28 cellular contexts compared by ENCODE assay signal in the genomic region with DNA sequence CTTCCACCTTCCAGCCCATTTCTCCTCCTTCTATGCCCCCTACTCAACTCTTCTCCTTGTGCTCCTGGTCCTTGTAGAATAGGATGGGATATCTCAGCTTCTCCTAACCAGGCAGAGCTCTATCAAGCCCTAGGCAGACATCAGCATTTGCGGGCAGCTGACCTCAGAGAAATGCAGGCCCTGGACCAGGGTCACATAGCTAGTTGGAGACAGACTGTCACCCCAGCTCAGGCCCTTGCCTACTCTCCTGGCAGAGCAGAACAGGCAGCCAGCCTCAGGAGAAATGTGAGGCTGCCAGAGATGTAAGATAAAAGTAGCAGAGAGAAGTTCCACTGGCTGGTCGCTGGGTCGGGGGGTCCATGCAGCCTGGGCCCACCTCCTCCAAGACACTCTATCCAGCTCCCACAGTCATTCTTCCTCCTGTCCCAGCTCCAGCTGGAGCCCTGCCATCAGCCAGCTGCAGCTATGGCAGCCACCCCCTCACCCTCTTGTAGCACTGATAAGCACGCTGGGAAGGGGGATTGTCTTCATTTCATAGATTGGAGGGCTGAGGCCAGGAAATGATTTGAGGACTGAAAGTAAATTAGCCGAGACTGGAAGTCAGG. TPM values are rescaled to one million over a fixed set of nuclear protein-coding genes. Genes with fewer than 3 reads are reported as not detected.
DNase-seq lines count a peak whose midpoint lies in the region; ATAC-seq, FAIRE-seq and TF ChIP-seq lines count a peak whose summit lies in the region.
"Had no signal": no experiment of that assay in that cellular context is flagged by ENCODE, and none has a peak within 500 bp of the region (broad histone marks: within the 10 kb centered on the region; RNA-seq: fewer than 3 reads in every experiment).

No MANE protein-coding gene starts in this region.

- no peak overlapping the region for H3K4me2 ChIP-seq in HepG2 (ENCODE audit: low read depth, low read length)
- H3K4me2 ChIP-seq: A549; BLaER1 treated with 17β-estradiol and CSF1 and Interleukin-3, amounts not matched to agents 10 nM and 100 nM had no signal

- H3K36me3 Mint-ChIP-seq in CD4-positive, alpha-beta T cell (ENCODE audit: low read depth), result no peaks in the 10 kb centered on the region
- H3K36me3 Mint-ChIP-seq in activated CD4-positive, alpha-beta T cell treated with anti-CD3 and anti-CD28 coated beads, Interleukin-2, amount 10 ng/mL, durations not matched to agents 24 days and 14 days (ENCODE audit: low read depth), result no peaks in the 10 kb centered on the region
- H3K36me3 Mint-ChIP-seq: activated naive CD8-positive, alpha-beta T cell; T-cell had no signal

- H3K4me1 ChIP-seq in liver (ENCODE audit: control insufficient read depth in 4 of 4, insufficient read depth in 4 of 4, low read length in 3 of 4), result peaks cover 6 to 40% (median 31%) of the 10 kb centered on the region in 4 donors
- peaks cover 61% of the 10 kb centered on the region for H3K4me1 ChIP-seq in HepG2 (ENCODE audit: insufficient read depth, low read length)
- peaks cover 8% of the 10 kb centered on the region for H3K4me1 ChIP-seq in testis
- H3K4me1 ChIP-seq: A549; BLaER1 treated with 17β-estradiol and CSF1 and Interleukin-3, amounts not matched to agents 10 nM and 100 nM had no signal

- no peaks in the 10 kb centered on the region for H3K4me1 Mint-ChIP-seq in CD4-positive, alpha-beta T cell (ENCODE audit: low read depth)
- H3K4me1 Mint-ChIP-seq in activated CD4-positive, alpha-beta T cell treated with anti-CD3 and anti-CD28 coated beads, Interleukin-2, amount 10 ng/mL, durations not matched to agents 24 days and 14 days, result no peaks in the 10 kb centered on the region
- H3K4me1 Mint-ChIP-seq: neural crest cell, T-cell had no signal

- TF ChIP-seq POLR2A in HepG2 (IDR thresholded peaks at IDR 0.05; ENCODE audit: insufficient read depth in 1 of 2, low read depth in 2 of 2, low read length in 2 of 2) (no peak), testis (IDR thresholded peaks at IDR 0.05) (no peak)

- H3K36me3 ChIP-seq in liver (ENCODE audit: control insufficient read depth in 4 of 4, insufficient read depth in 3 of 4, low read depth in 1 of 4, low read length in 3 of 4), result no peaks in the 10 kb centered on the region
- no peaks in the 10 kb centered on the region for H3K36me3 ChIP-seq in HepG2 (replicated peaks in 1 of 2; ENCODE audit: control insufficient read depth in 1 of 2, insufficient read depth in 2 of 2, low read length in 2 of 2)
- no peaks in the 10 kb centered on the region for H3K36me3 ChIP-seq in testis (ENCODE audit: low read depth, missing control alignments)
- H3K36me3 ChIP-seq: BLaER1 treated with 17β-estradiol and CSF1 and Interleukin-3, amounts not matched to agents 10 nM and 100 nM had no signal

- H3K27me3 ChIP-seq in liver (ENCODE audit: control insufficient read depth in 4 of 4, insufficient read depth in 4 of 4, low read length in 3 of 4) (no peaks in the 10 kb centered on the region), HepG2 (ENCODE audit: control insufficient read depth in 1 of 2, insufficient read depth in 2 of 2, low read length in 2 of 2) (no peaks in the 10 kb centered on the region), testis (no peaks in the 10 kb centered on the region)
- H3K27me3 ChIP-seq in CD4-positive, alpha-beta T cell (ENCODE audit: control insufficient read depth, insufficient read depth, low read length), result no peaks in the 10 kb centered on the region
- H3K27me3 ChIP-seq: BLaER1 treated with 17β-estradiol and CSF1 and Interleukin-3, amounts not matched to agents 10 nM and 100 nM had no signal

- no TSS peak for BruUV-seq in HepG2 (replicated peaks; lab: Mats Ljungman, UMichigan)

- H3K4me3 Mint-ChIP-seq in CD4-positive, alpha-beta T cell, result no peak overlapping the region
- H3K4me3 Mint-ChIP-seq in activated CD4-positive, alpha-beta T cell treated with anti-CD3 and anti-CD28 coated beads, Interleukin-2, amount 10 ng/mL, durations not matched to agents 24 days and 14 days, result no peak overlapping the region
- H3K4me3 Mint-ChIP-seq: activated naive CD8-positive, alpha-beta T cell; effector memory CD8-positive, alpha-beta T cell; neural crest cell; T-cell had no signal

- TF ChIP-seq RAD21 in liver (IDR thresholded peaks at IDR 0.05) (peak in 1 of 2 donors; percentile 3), HepG2 (CRISPR knock-in tag; IDR thresholded peaks at IDR 0.05) (no peak)

- TF ChIP-seq EP300 in HepG2 (IDR thresholded peaks at IDR 0.05; ENCODE audit: low read depth in 2 of 2, low read length in 2 of 2) (no peak), HepG2 (CRISPR knock-in tag; IDR thresholded peaks at IDR 0.05; ENCODE audit: borderline replicate concordance) (no peak)

- H4K20me1 ChIP-seq in HepG2 (ENCODE audit: insufficient read depth, low read length), result no peaks in the 10 kb centered on the region
- H4K20me1 ChIP-seq: BLaER1 treated with 17β-estradiol and CSF1 and Interleukin-3, amounts not matched to agents 10 nM and 100 nM had no signal

- DNase-seq in HepG2 (ENCODE audit: low spot score) (no peak), ecto neural progenitor cell (ENCODE audit: low spot score) (peak; percentile 13), left ventricle myocardium superior (peak; percentile 67), testis (peak; percentile 38), SW480 (ENCODE audit: low spot score) (no peak)
- DNase-seq in CD4-positive, alpha-beta T cell, result no peak
- no peak for DNase-seq in activated CD4-positive, alpha-beta T cell treated with anti-CD3 and anti-CD28 coated beads, Interleukin-2, amount 10 ng/mL, durations not matched to agents 24 days and 14 days
- DNase-seq: activated CD4-positive, alpha-beta T cell treated with anti-CD3 and anti-CD28 coated beads for 4 hours; effector memory CD8-positive, alpha-beta T cell; left colon; midbrain; MM.1S; NCI-H774; stimulated activated CD4-positive, alpha-beta T cell treated with anti-CD3 and anti-CD28 coated beads, Interleukin-1b, Interleukin-23, amount 100 ng/mL, for 48 hours; substantia nigra; T-cell had no signal

- no peaks in the 10 kb centered on the region for H3K79me2 ChIP-seq in HepG2 (ENCODE audit: insufficient read depth, low read length)

- in situ Hi-C loops in HepG2 (cut with HindIII; ENCODE audit: extremely low pct_ligation_motif_present, low pct_unique_long_range_greater_than_20kb), result no loop called here

- CTCF ChIA-PET in HepG2 (lab: Yijun Ruan, JAX; ENCODE audit: low intra/inter-chr PET ratio, low total read pairs), result no interaction called here
- CTCF ChIA-PET in CD4-positive, alpha-beta T cell (lab: Charles Lee), result interaction anchor here (1.3 kb wide), 1 partner anchor 9 kb away, joined by 3 read pairs; no protein-coding TSS in a partner anchor

- POLR2A ChIA-PET in HepG2 (lab: Yijun Ruan, JAX), result interaction anchor here (1.0 kb wide), 1 partner anchor 67 kb away, joined by 3 read pairs; the partner anchor contains the start of gene HIGD1A
- POLR2A ChIA-PET in CD4-positive, alpha-beta T cell (lab: Charles Lee), result no interaction called here

- H3K9me3 ChIP-seq in liver (ENCODE audit: control insufficient read depth in 4 of 4, low read length in 3 of 4) (no peaks in the 10 kb centered on the region), HepG2 (ENCODE audit: low read length) (no peaks in the 10 kb centered on the region), testis (no peaks in the 10 kb centered on the region)
- no peaks in the 10 kb centered on the region for H3K9me3 ChIP-seq in CD4-positive, alpha-beta T cell (ENCODE audit: control insufficient read depth, low read length)
- H3K9me3 ChIP-seq: A549; BLaER1 treated with 17β-estradiol and CSF1 and Interleukin-3, amounts not matched to agents 10 nM and 100 nM had no signal

- no peak for FAIRE-seq in HepG2 (lab: Jason Lieb, UNC)
- FAIRE-seq: A549, H54, TTC549 had no signal

- 38% methylated on average over 5 of the region's 5 CpGs for WGBS in liver
- 93% methylated on average over 4 of the region's 5 CpGs for WGBS in HepG2 (ENCODE audit: low lambda C conversion rate)
- WGBS in testis, 2 donors, result 43% methylated on average over 5 of the region's 5 CpGs

- H3K27ac ChIP-seq in liver (ENCODE audit: low read depth in 1 of 2, low read length in 2 of 2), result peak overlapping the region; percentile 73 to 90
- H3K27ac ChIP-seq in HepG2 (ENCODE audit: extremely low read length, insufficient read depth, low read length), result no peak overlapping the region
- no peak overlapping the region for H3K27ac ChIP-seq in testis
- H3K27ac ChIP-seq in CD4-positive, alpha-beta T cell (ENCODE audit: low read depth, low read length), result no peak overlapping the region
- H3K27ac ChIP-seq: A549; BLaER1 treated with 17β-estradiol and CSF1 and Interleukin-3, amounts not matched to agents 10 nM and 100 nM had no signal

- ATAC-seq in HepG2, result no peak
- peak; percentile 76 for ATAC-seq in left ventricle myocardium superior
- ATAC-seq in CD4-positive, alpha-beta T cell (ENCODE audit: poor library complexity), result no peak
- ATAC-seq: A549; effector memory CD8-positive, alpha-beta T cell; left colon; T-cell had no signal

- no peak overlapping the region for H3K27ac Mint-ChIP-seq in CD4-positive, alpha-beta T cell
- no peak overlapping the region for H3K27ac Mint-ChIP-seq in activated CD4-positive, alpha-beta T cell treated with anti-CD3 and anti-CD28 coated beads, Interleukin-2, amount 10 ng/mL, durations not matched to agents 24 days and 14 days
- H3K27ac Mint-ChIP-seq: activated naive CD8-positive, alpha-beta T cell; activated T-helper 2 cell treated with anti-CD3 and anti-CD28 coated beads, Interferon-gamma antibody, Interleukin-2, Interleukin-4, amounts not matched to agents 10 μg/mL and 5 μg/mL and 100 μg/mL, durations not matched to agents 14 hours and 24 hours and 36 hours; effector memory CD8-positive, alpha-beta T cell; T-cell had no signal

- no peaks in the 10 kb centered on the region for H3K9me3 Mint-ChIP-seq in CD4-positive, alpha-beta T cell
- no peaks in the 10 kb centered on the region for H3K9me3 Mint-ChIP-seq in activated CD4-positive, alpha-beta T cell treated with anti-CD3 and anti-CD28 coated beads, Interleukin-2, amount 10 ng/mL, durations not matched to agents 24 days and 14 days
- H3K9me3 Mint-ChIP-seq: activated T-helper 2 cell treated with anti-CD3 and anti-CD28 coated beads, Interferon-gamma antibody, Interleukin-2, Interleukin-4, amounts not matched to agents 10 μg/mL and 5 μg/mL and 100 μg/mL, durations not matched to agents 14 hours and 24 hours and 36 hours; effector memory CD8-positive, alpha-beta T cell; neural crest cell; T-cell had no signal

- TF ChIP-seq CTCF in liver (IDR thresholded peaks at IDR 0.05; ENCODE audit: low read depth, low read length, missing input control) (no peak), HepG2 (CRISPR knock-in tag; IDR thresholded peaks at IDR 0.05) (no peak), testis (IDR thresholded peaks at IDR 0.05) (no peak)
- no peak for TF ChIP-seq CTCF in CD4-positive, alpha-beta T cell (IDR thresholded peaks at IDR 0.05)

- peak overlapping the region; percentile 13 to 91 for H3K9ac ChIP-seq in liver (ENCODE audit: low read depth in 1 of 2, low read length in 2 of 2)
- H3K9ac ChIP-seq in HepG2 (ENCODE audit: insufficient read depth, low read depth, low read length), result no peak overlapping the region
- H3K9ac ChIP-seq: BLaER1 treated with 17β-estradiol and CSF1 and Interleukin-3, amounts not matched to agents 10 nM and 100 nM had no signal

- intact Hi-C loops in HepG2 (cut with micrococcal nuclease; ENCODE audit: unreplicated experiment), result no loop called here
- intact Hi-C loops in left ventricle myocardium superior (cut with micrococcal nuclease), result no loop called here
- intact Hi-C loops in testis (cut with DNase I; ENCODE audit: low total_unique reads), result no loop called here
- intact Hi-C loops in CD4-positive, alpha-beta T cell (cut with DNase I, micrococcal nuclease), result no loop called here
- intact Hi-C loops in activated CD4-positive, alpha-beta T cell treated with anti-CD3 and anti-CD28 coated beads, Interleukin-2, amount 10 ng/mL, durations not matched to agents 24 days and 14 days (cut with micrococcal nuclease), result no loop called here

- H3K27me3 Mint-ChIP-seq in CD4-positive, alpha-beta T cell, result no peaks in the 10 kb centered on the region
- peaks cover 4% of the 10 kb centered on the region for H3K27me3 Mint-ChIP-seq in activated CD4-positive, alpha-beta T cell treated with anti-CD3 and anti-CD28 coated beads, Interleukin-2, amount 10 ng/mL, durations not matched to agents 24 days and 14 days
- H3K27me3 Mint-ChIP-seq: activated naive CD8-positive, alpha-beta T cell had no signal

- peak overlapping the region; percentile 62 to 91 (median 84) for H3K4me3 ChIP-seq in liver (ENCODE audit: low read depth in 1 of 3, low read length in 3 of 3)
- no peak overlapping the region for H3K4me3 ChIP-seq in HepG2 (replicated peaks in 1 of 3; ENCODE audit: insufficient read depth in 1 of 3, low read depth in 2 of 3, low read length in 3 of 3)
- H3K4me3 ChIP-seq in testis, result no peak overlapping the region
- H3K4me3 ChIP-seq: A549; BLaER1 treated with 17β-estradiol and CSF1 and Interleukin-3, amounts not matched to agents 10 nM and 100 nM had no signal

- no peak overlapping the region for H2AFZ ChIP-seq in HepG2 (ENCODE audit: low read length)

RNA-seq across cellular contexts. Expression of gene CYP8B1, which starts 4.0 kb away (rescaled TPM):
- 100 to 1,000 TPM in 1 of 2 donors, 10 to 100 TPM in 1; 21.2 to 490 TPM for total RNA-seq in liver
- 100 to 1,000 TPM; 218 to 229 TPM for polyA plus RNA-seq in liver
- total RNA-seq in HepG2 (2016; rRNA removed; fragmentation: Illumina TruSeq; extraction: Trizol), result 0.58 and 0.90 TPM in 2 replicates
- 0.20 and 0.26 TPM in 2 replicates for total RNA-seq in HepG2 (2016; cell fraction: cytosol; rRNA removed; fragmentation: Illumina TruSeq; extraction: Trizol; ENCODE audit: low read depth)
- total RNA-seq in HepG2 (2016; cell fraction: insoluble cytoplasmic fraction; rRNA removed; fragmentation: Illumina TruSeq; extraction: Trizol), result 0.41 and 0.79 TPM in 2 replicates
- total RNA-seq in HepG2 (2016; cell fraction: membrane; rRNA removed; fragmentation: Illumina TruSeq; extraction: Trizol), result 0.25 and 0.41 TPM in 2 replicates
- 1.2 and 1.7 TPM in 2 replicates for total RNA-seq in HepG2 (2016; cell fraction: nucleus; rRNA removed; fragmentation: Illumina TruSeq; extraction: Trizol)
- polyA plus RNA-seq in HepG2 (2011; rRNA removed), result 2.0 and 2.8 TPM in 2 replicates
- 1.5 and 2.3 TPM in 2 replicates for polyA plus RNA-seq in HepG2 (2011; cell fraction: cytosol; rRNA removed)
- polyA plus RNA-seq in HepG2 (2011; cell fraction: nucleus; rRNA removed), result 0.79 and 1.8 TPM in 2 replicates
- 2.6 and 4.9 TPM in 2 replicates for polyA plus RNA-seq in HepG2 (2012)
- 0.12 and 0.17 TPM in 2 replicates for polyA plus RNA-seq in HepG2 (2016; cell fraction: cytosol; fragmentation: Illumina TruSeq; extraction: Trizol; ENCODE audit: low read depth)
- 0.52 and 0.73 TPM in 2 replicates for polyA plus RNA-seq in HepG2 (2016; cell fraction: insoluble cytoplasmic fraction; fragmentation: Illumina TruSeq; extraction: Trizol; ENCODE audit: low read depth)
- polyA plus RNA-seq in HepG2 (2016; cell fraction: membrane; fragmentation: Illumina TruSeq; extraction: Trizol; ENCODE audit: low read depth), result 0.31 and 0.44 TPM in 2 replicates
- polyA plus RNA-seq in HepG2 (2016; cell fraction: nucleus; fragmentation: Illumina TruSeq; extraction: Trizol; ENCODE audit: insufficient read depth, low read depth), result 1.5 and 2.0 TPM in 2 replicates
- polyA minus RNA-seq in HepG2 (2011; rRNA and poly(A)+ RNA removed; ENCODE audit: low replicate concordance), result 4.2 TPM in 1 of 2 replicates, not detected in the other
- 2.0 and 3.6 TPM in 2 replicates for polyA minus RNA-seq in HepG2 (2011; cell fraction: cytosol; rRNA and poly(A)+ RNA removed)
- 2.4 and 2.6 TPM in 2 replicates for polyA minus RNA-seq in HepG2 (2011; cell fraction: nucleus; rRNA and poly(A)+ RNA removed)
- not detected for total RNA-seq in left ventricle myocardium superior
- total RNA-seq in testis, result not detected
- polyA plus RNA-seq in testis (ENCODE audit: insufficient read depth, low read depth, low replicate concordance), result not detected
- total RNA-seq in CD4-positive, alpha-beta T cell, result not detected
- total RNA-seq in activated CD4-positive, alpha-beta T cell treated with anti-CD3 and anti-CD28 coated beads, Interleukin-2, amount 10 ng/mL, durations not matched to agents 24 days and 14 days, result not detected in 2 replicates
- total RNA-seq: activated T-helper 2 cell treated with anti-CD3 and anti-CD28 coated beads, Interferon-gamma antibody, Interleukin-2, Interleukin-4, amounts not matched to agents 10 μg/mL and 5 μg/mL and 100 μg/mL, durations not matched to agents 14 hours and 24 hours and 36 hours; glomerular endothelial cell; left colon; neural crest cell; OCI-LY7; skeletal muscle tissue; urinary bladder had no signal
- polyA plus RNA-seq: A549 had no signal

RNA-seq across cellular contexts. Expression of gene ZNF662, which starts 34.2 kb away (rescaled TPM):
- 1 to 10 TPM; 2.8 to 3.9 TPM for total RNA-seq in liver
- polyA plus RNA-seq in liver, result 1 to 10 TPM; 2.2 to 2.5 TPM
- total RNA-seq in HepG2 (2016; rRNA removed; fragmentation: Illumina TruSeq; extraction: Trizol), result not detected in 2 replicates
- total RNA-seq in HepG2 (2016; cell fraction: cytosol; rRNA removed; fragmentation: Illumina TruSeq; extraction: Trizol; ENCODE audit: low read depth), result not detected in 2 replicates
- 0.02 TPM in 1 of 2 replicates, not detected in the other for total RNA-seq in HepG2 (2016; cell fraction: insoluble cytoplasmic fraction; rRNA removed; fragmentation: Illumina TruSeq; extraction: Trizol)
- total RNA-seq in HepG2 (2016; cell fraction: membrane; rRNA removed; fragmentation: Illumina TruSeq; extraction: Trizol), result not detected in 2 replicates
- total RNA-seq in HepG2 (2016; cell fraction: nucleus; rRNA removed; fragmentation: Illumina TruSeq; extraction: Trizol), result not detected in 2 replicates
- 0.05 TPM in 1 of 2 replicates, not detected in the other for polyA plus RNA-seq in HepG2 (2011; rRNA removed)
- not detected in 2 replicates for polyA plus RNA-seq in HepG2 (2011; cell fraction: cytosol; rRNA removed)
- not detected in 2 replicates for polyA plus RNA-seq in HepG2 (2011; cell fraction: nucleus; rRNA removed)
- polyA plus RNA-seq in HepG2 (2012), result not detected in 2 replicates
- not detected in 2 replicates for polyA plus RNA-seq in HepG2 (2016; cell fraction: cytosol; fragmentation: Illumina TruSeq; extraction: Trizol; ENCODE audit: low read depth)
- not detected in 2 replicates for polyA plus RNA-seq in HepG2 (2016; cell fraction: insoluble cytoplasmic fraction; fragmentation: Illumina TruSeq; extraction: Trizol; ENCODE audit: low read depth)
- not detected in 2 replicates for polyA plus RNA-seq in HepG2 (2016; cell fraction: membrane; fragmentation: Illumina TruSeq; extraction: Trizol; ENCODE audit: low read depth)
- polyA plus RNA-seq in HepG2 (2016; cell fraction: nucleus; fragmentation: Illumina TruSeq; extraction: Trizol; ENCODE audit: insufficient read depth, low read depth), result not detected in 2 replicates
- not detected in 2 replicates for polyA minus RNA-seq in HepG2 (2011; rRNA and poly(A)+ RNA removed; ENCODE audit: low replicate concordance)
- polyA minus RNA-seq in HepG2 (2011; cell fraction: cytosol; rRNA and poly(A)+ RNA removed), result not detected in 2 replicates
- 0.26 and 0.50 TPM in 2 replicates for polyA minus RNA-seq in HepG2 (2011; cell fraction: nucleus; rRNA and poly(A)+ RNA removed)
- total RNA-seq in left ventricle myocardium superior, result 3.1 TPM
- 10 to 100 TPM; 19.2 to 23.5 TPM for total RNA-seq in testis
- polyA plus RNA-seq in testis (ENCODE audit: insufficient read depth, low read depth, low replicate concordance), result 11.2 TPM
- total RNA-seq in CD4-positive, alpha-beta T cell, result 1 to 10 TPM; 2.5 to 2.7 TPM
- total RNA-seq in activated CD4-positive, alpha-beta T cell treated with anti-CD3 and anti-CD28 coated beads, Interleukin-2, amount 10 ng/mL, durations not matched to agents 24 days and 14 days, result 0.12 and 0.19 TPM in 2 replicates
- total RNA-seq: neural crest cell, OCI-LY7 had no signal
- polyA plus RNA-seq: A549 had no signal

Comparison
In these comparisons a context has a peak if more than half of its experiments do, and no peak if none do; other contexts are left out.
1. H3K27ac ChIP-seq: peak in liver (2 of 2); none in HepG2 (single experiment), testis (0 of 2) and CD4-positive, alpha-beta T cell (single experiment).
2. H3K4me3 ChIP-seq: peak in liver (3 of 3); none in HepG2 (0 of 3) and testis (0 of 2).
3. RNA of gene CYP8B1, which starts 4.0 kb away (total RNA-seq): 21.2 to 490 TPM in liver; 0.20 to 1.7 TPM in HepG2, not detected in testis, not detected in left ventricle myocardium superior (single experiment), not detected in CD4-positive, alpha-beta T cell and not detected in activated CD4-positive, alpha-beta T cell treated with anti-CD3 and anti-CD28 coated beads, Interleukin-2, amount 10 ng/mL, durations not matched to agents 24 days and 14 days; every median in the first group is over 4 times any median in the second.
4. DNase-seq: peak in ecto neural progenitor cell (single experiment), left ventricle myocardium superior (single experiment) and testis (single experiment); none in HepG2 (single experiment), CD4-positive, alpha-beta T cell (0 of 10), activated CD4-positive, alpha-beta T cell treated with anti-CD3 and anti-CD28 coated beads, Interleukin-2, amount 10 ng/mL, durations not matched to agents 24 days and 14 days (single experiment) and SW480 (single experiment).